ENCODE assay signal across 9 cellular contexts in genomic region chr3:170179444-170179843, GRCh38. TPM values are rescaled to one million over a fixed set of nuclear protein-coding genes. Genes with fewer than 3 reads are reported as not detected.
DNase-seq lines count a peak whose midpoint lies in the region; ATAC-seq and TF ChIP-seq lines count a peak whose summit lies in the region.
"Had no signal": no experiment of that assay in that cellular context is flagged by ENCODE, and none has a peak within 500 bp of the region (broad histone marks: within the 10 kb centered on the region; RNA-seq: fewer than 3 reads in every experiment).

No MANE protein-coding gene starts in this region.

- peak overlapping the region; percentile 98 to 99 for H3K27ac Mint-ChIP-seq in activated naive CD4-positive, alpha-beta T cell treated with anti-CD3 and anti-CD28 coated beads, Interleukin-2, amount 50 U/mL, for 72 hours

- H3K9me3 ChIP-seq in left ventricle myocardium inferior (replicated peaks): no peaks in the 10 kb centered on the region
- H3K9me3 ChIP-seq in right atrium auricular region: no peaks in the 10 kb centered on the region
- H3K9me3 ChIP-seq in lower lobe of right lung: no peaks in the 10 kb centered on the region

- H3K27ac ChIP-seq in left ventricle myocardium inferior (replicated peaks) (no peak overlapping the region), right atrium auricular region (peak overlapping the region in 1 of 2 donors; percentile 95), lower lobe of right lung (no peak overlapping the region)

- intact Hi-C loops in left ventricle myocardium inferior (cut with micrococcal nuclease): no loop called here
- intact Hi-C loops in lower lobe of right lung (cut with DNase I): no loop called here

- no peaks in the 10 kb centered on the region for H3K27me3 ChIP-seq in left ventricle myocardium inferior (ENCODE audit: low read depth)
- H3K27me3 ChIP-seq in right atrium auricular region: no peaks in the 10 kb centered on the region
- H3K27me3 ChIP-seq in lower lobe of right lung (ENCODE audit: low read depth): no peaks in the 10 kb centered on the region

- H3K4me3 ChIP-seq in left ventricle myocardium inferior: peak overlapping the region; percentile 94
- peak overlapping the region in 1 of 2 donors; percentile 1 for H3K4me3 ChIP-seq in right atrium auricular region
- peak overlapping the region; percentile 88 for H3K4me3 ChIP-seq in lower lobe of right lung

- DNase-seq in left ventricle myocardium inferior: no peak
- DNase-seq in right atrium auricular region (ENCODE audit: low spot score): no peak
- no peak for DNase-seq in activated naive CD4-positive, alpha-beta T cell treated with anti-CD3 and anti-CD28 coated beads, Interleukin-2, amount 50 U/mL, for 72 hours (ENCODE audit: low spot score in 2 of 2)
- no peak for DNase-seq in lower lobe of right lung
- no peak for DNase-seq in NCI-H526 (lab: John Stamatoyannopoulos, UW)
- DNase-seq in GOT3 (lab: John Stamatoyannopoulos, UW): no peak
- DNase-seq in NCI-H446 treated with DMSO at 0.1 percent for 48 hours (lab: John Stamatoyannopoulos, UW): no peak
- DNase-seq: retina had no signal

- H3K4me1 ChIP-seq in left ventricle myocardium inferior (peaks cover 43% of the 10 kb centered on the region), right atrium auricular region (peaks cover 0 to 18% of the 10 kb centered on the region in 2 donors), lower lobe of right lung (peaks cover 29% of the 10 kb centered on the region)

- peaks cover 21 to 43% of the 10 kb centered on the region in 2 donors for H3K36me3 Mint-ChIP-seq in activated naive CD4-positive, alpha-beta T cell treated with anti-CD3 and anti-CD28 coated beads, Interleukin-2, amount 50 U/mL, for 72 hours

- TF ChIP-seq CTCF in left ventricle myocardium inferior (IDR thresholded peaks at IDR 0.05; ENCODE audit: borderline replicate concordance) (no peak), right atrium auricular region (IDR thresholded peaks at IDR 0.05) (no peak), lower lobe of right lung (IDR thresholded peaks at IDR 0.05) (no peak)

- no peak for ATAC-seq in activated naive CD4-positive, alpha-beta T cell treated with anti-CD3 and anti-CD28 coated beads, Interleukin-2, amount 50 U/mL, for 72 hours
- no peak for ATAC-seq in lower lobe of right lung
- no peak for ATAC-seq in HG03520 (IDR thresholded peaks at IDR 0.05; ENCODE audit: unreplicated experiment)

- peaks cover 42% of the 10 kb centered on the region for H3K36me3 ChIP-seq in left ventricle myocardium inferior
- peaks cover 35% of the 10 kb centered on the region for H3K36me3 ChIP-seq in right atrium auricular region
- H3K36me3 ChIP-seq in lower lobe of right lung: peaks cover 40% of the 10 kb centered on the region

- H3K9me3 Mint-ChIP-seq in activated naive CD4-positive, alpha-beta T cell treated with anti-CD3 and anti-CD28 coated beads, Interleukin-2, amount 50 U/mL, for 72 hours: no peaks in the 10 kb centered on the region

RNA-seq across cellular contexts. Expression of gene PHC3, which starts 2.1 kb away (rescaled TPM):
- total RNA-seq in left ventricle myocardium inferior: 53.1 TPM
- total RNA-seq in right atrium auricular region: 10 to 100 TPM; 23.8 to 41.9 TPM
- 10 to 100 TPM; 62.0 to 85.5 TPM for total RNA-seq in activated naive CD4-positive, alpha-beta T cell treated with anti-CD3 and anti-CD28 coated beads, Interleukin-2, amount 50 U/mL, for 72 hours
- total RNA-seq in lower lobe of right lung: 89.9 TPM

RNA-seq across cellular contexts. Expression of gene PRKCI, which starts 42.8 kb away (rescaled TPM):
- total RNA-seq in left ventricle myocardium inferior (10.9 TPM), right atrium auricular region (10 to 100 TPM; 17.4 to 20.0 TPM), lower lobe of right lung (45.9 TPM)
- 10 to 100 TPM; 24.5 to 34.0 TPM for total RNA-seq in activated naive CD4-positive, alpha-beta T cell treated with anti-CD3 and anti-CD28 coated beads, Interleukin-2, amount 50 U/mL, for 72 hours
